ENCODE assay signal across 8 cellular contexts in the genomic region with DNA sequence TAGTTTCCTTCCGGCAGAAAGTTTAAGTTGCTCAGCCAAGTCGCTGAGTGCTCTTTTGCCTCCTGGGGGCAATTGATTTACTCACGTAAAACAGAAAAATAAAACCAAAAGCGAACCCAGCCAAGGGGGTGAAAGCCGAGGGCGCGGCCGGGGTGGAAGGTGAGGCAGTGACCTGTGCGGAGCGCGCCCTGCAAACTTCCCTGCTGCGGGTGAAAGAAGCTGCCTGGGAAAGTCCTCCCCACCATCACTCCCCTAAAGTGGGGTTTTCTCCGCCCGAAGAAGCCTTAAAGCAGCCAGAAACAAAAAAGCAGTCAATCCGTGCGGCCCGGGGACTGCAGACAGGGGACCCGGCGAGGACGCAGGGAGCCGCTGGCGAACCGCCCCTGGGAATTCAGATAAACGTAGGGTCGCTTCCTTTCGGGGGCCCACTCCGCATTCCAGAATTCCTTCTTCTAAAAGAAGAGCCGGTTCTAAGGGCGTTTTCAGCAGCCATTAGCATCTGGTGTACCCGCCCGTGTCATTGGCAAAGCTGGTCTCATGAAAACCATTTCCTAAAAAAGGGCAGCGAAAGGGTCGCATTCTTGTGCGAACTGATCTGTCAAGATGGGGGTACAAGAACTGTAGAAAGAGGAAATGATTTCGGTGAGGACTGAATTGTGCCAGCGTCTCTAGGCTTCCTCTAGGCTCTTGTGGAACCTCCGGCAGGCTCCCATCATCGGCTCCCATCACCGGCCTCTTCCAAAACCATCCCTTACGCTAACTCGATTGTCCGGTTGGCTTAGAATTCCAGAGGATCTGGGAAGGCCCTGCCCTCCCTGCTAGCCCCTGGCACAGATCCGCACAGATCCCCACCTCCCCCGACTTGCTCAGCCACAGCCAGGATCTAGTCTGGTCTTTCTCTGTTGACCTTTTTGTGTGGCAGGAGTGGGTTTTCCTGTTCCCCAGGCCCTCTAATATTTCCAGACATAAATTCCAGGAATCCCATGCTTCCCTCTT.
DNase-seq lines count a peak whose midpoint lies in the region; ATAC-seq and TF ChIP-seq lines count a peak whose summit lies in the region.

No MANE protein-coding gene starts in this region.

- no peaks in the 10 kb centered on the region for H3K27me3 ChIP-seq in muscle layer of duodenum (ENCODE audit: low read depth, low read length)

- CTCF ChIA-PET in RWPE1 (lab: Yijun Ruan, JAX) = interaction anchor here (0.7 to 1.2 kb wide), 3 partner anchors 59 to 217 kb away, joined by 3 to 6 read pairs (median 3); no protein-coding TSS in a partner anchor

- peak overlapping the region; percentile 71 for H3K27ac ChIP-seq in RWPE1
- H3K27ac ChIP-seq in muscle layer of duodenum (ENCODE audit: low read length) = peak overlapping the region; percentile 58

- no peak for DNase-seq in RWPE1 (ENCODE audit: low spot score)
- DNase-seq in epithelial cell of esophagus (ENCODE audit: low read depth) = no peak
- DNase-seq in NCI-H1436 treated with DMSO at 0.1 percent for 48 hours (lab: John Stamatoyannopoulos, UW) = no peak

- H3K4me3 ChIP-seq in epithelial cell of esophagus (ENCODE audit: low read length) (peak overlapping the region; percentile 70), muscle layer of duodenum (ENCODE audit: low read depth in 1 of 2, low read length in 2 of 2) (peak overlapping the region; percentile 70 to 80)

- H3K9me3 ChIP-seq in muscle layer of duodenum (ENCODE audit: control insufficient read depth in 1 of 2, low read length in 2 of 2) = no peaks in the 10 kb centered on the region

- ATAC-seq in HG03280 (IDR thresholded peaks at IDR 0.05; ENCODE audit: unreplicated experiment) = no peak
- no peak for ATAC-seq in GM18909 (IDR thresholded peaks at IDR 0.05; ENCODE audit: poor library complexity, unreplicated experiment)
- ATAC-seq in HG03521 (IDR thresholded peaks at IDR 0.05; ENCODE audit: unreplicated experiment) = no peak

- POLR2A ChIA-PET in RWPE1 (lab: Yijun Ruan, JAX; ENCODE audit: low non-redundant PET) = interaction anchor here (0.6 kb wide), 2 partner anchors 10 to 22 kb away, joined by 3 to 5 read pairs; no protein-coding TSS in a partner anchor

- H3K36me3 ChIP-seq in muscle layer of duodenum (ENCODE audit: control insufficient read depth in 1 of 2, insufficient read depth in 2 of 2, low read length in 2 of 2) = no peaks in the 10 kb centered on the region

- peak; percentile 23 for TF ChIP-seq POLR2A in GM19099 (IDR thresholded peaks at IDR 0.05; ENCODE audit: extremely low read depth, insufficient read length, low read depth)

- peaks cover 4 to 7% of the 10 kb centered on the region in 2 donors for H3K4me1 ChIP-seq in muscle layer of duodenum (ENCODE audit: control insufficient read depth in 1 of 2, insufficient read depth in 2 of 2, low read length in 2 of 2)

- no peak for TF ChIP-seq CTCF in RWPE1 (conservative IDR thresholded peaks at IDR 0.05; ENCODE audit: low read depth)
- no peak for TF ChIP-seq CTCF in epithelial cell of esophagus (IDR thresholded peaks at IDR 0.05; ENCODE audit: insufficient read depth, low read depth, low read length, missing control alignments)
